ENCODE assay signal across 8 cellular contexts in genomic region chr16:81403601-81404391, GRCh38. TPM values are rescaled to one million over a fixed set of nuclear protein-coding genes. Genes with fewer than 3 reads are reported as not detected.
DNase-seq lines count a peak whose midpoint lies in the region; ATAC-seq and TF ChIP-seq lines count a peak whose summit lies in the region.

No MANE protein-coding gene starts in this region.

- H3K36me3 ChIP-seq in RWPE2 (ENCODE audit: low read depth) (no peaks in the 10 kb centered on the region), neuronal stem cell (replicated peaks in 1 of 2; ENCODE audit: control insufficient read depth in 2 of 2, insufficient read depth in 2 of 2, low read length in 2 of 2) (no peaks in the 10 kb centered on the region), stomach (no peaks in the 10 kb centered on the region)

- H3K9me3 ChIP-seq in RWPE2 (ENCODE audit: severe bottlenecking) (peaks cover 4% of the 10 kb centered on the region), neuronal stem cell (replicated peaks in 1 of 2; ENCODE audit: control insufficient read depth in 2 of 2, insufficient read depth in 1 of 2, low read depth in 1 of 2, low read length in 2 of 2) (no peaks in the 10 kb centered on the region), stomach (peaks cover 0 to 13% (median 10%) of the 10 kb centered on the region in 4 donors)

- H3K4me1 ChIP-seq in RWPE2 (ENCODE audit: insufficient read depth, poor library complexity, severe bottlenecking) (peaks cover 38% of the 10 kb centered on the region), foreskin keratinocyte (peaks cover 41% of the 10 kb centered on the region), neuronal stem cell (ENCODE audit: control insufficient read depth in 2 of 2, insufficient read depth in 1 of 2, low read depth in 1 of 2, low read length in 2 of 2) (peaks cover 3 to 4% of the 10 kb centered on the region in 2 donors), stomach (peaks cover 8 to 19% (median 12%) of the 10 kb centered on the region in 4 donors)

- H4K8ac ChIP-seq in neuronal stem cell (ENCODE audit: low read depth, low read length) = no peak overlapping the region

- H3K27me3 ChIP-seq in RWPE2 (ENCODE audit: insufficient read depth, poor library complexity, severe bottlenecking) (no peaks in the 10 kb centered on the region), foreskin keratinocyte (no peaks in the 10 kb centered on the region), neuronal stem cell (ENCODE audit: control insufficient read depth in 3 of 3, insufficient read depth in 3 of 3, low read depth in 1 of 3, low read length in 3 of 3) (peaks cover 0 to 2% (median 0%) of the 10 kb centered on the region in 3 experiments), stomach (no peaks in the 10 kb centered on the region)

- peak overlapping the region; percentile 95 for H2AK5ac ChIP-seq in neuronal stem cell (ENCODE audit: low read depth, low read length)

- H3K27ac ChIP-seq in RWPE2 (ENCODE audit: poor library complexity, severe bottlenecking) (peak overlapping the region; percentile 91), foreskin keratinocyte (peak overlapping the region; percentile 95), neuronal stem cell (replicated peaks; ENCODE audit: low read length) (no peak overlapping the region), stomach (no peak overlapping the region)

- H4K91ac ChIP-seq in neuronal stem cell (ENCODE audit: low read depth, low read length, poor library complexity) = no peak overlapping the region

- TF ChIP-seq POLR2A in stomach (IDR thresholded peaks at IDR 0.05) = no peak

- H3K18ac ChIP-seq in neuronal stem cell (ENCODE audit: low read length) = peak overlapping the region; percentile 91

- peak overlapping the region; percentile 47 for H3K4me2 ChIP-seq in neuronal stem cell (ENCODE audit: insufficient read depth, low read length, poor library complexity, severe bottlenecking)

- intact Hi-C loops in stomach (cut with DNase I; ENCODE audit: low total_unique reads) = loop anchor here (10.0 kb wide), 2 partner anchors 221 to 321 kb away; no protein-coding TSS in a partner anchor

- peak overlapping the region; percentile 81 for H3K9ac ChIP-seq in neuronal stem cell (ENCODE audit: low read depth, low read length, poor library complexity)

- no peak overlapping the region for H2BK5ac ChIP-seq in neuronal stem cell (ENCODE audit: low read length)

- no peak overlapping the region for H2BK120ac ChIP-seq in neuronal stem cell (ENCODE audit: low read depth, low read length)

- TF ChIP-seq CTCF in RWPE2 (IDR thresholded peaks at IDR 0.05; ENCODE audit: poor library complexity, severe bottlenecking) (peak; percentile 98), foreskin keratinocyte (conservative IDR thresholded peaks at IDR 0.05) (peak; percentile 97), stomach (IDR thresholded peaks at IDR 0.05) (peak in 6 of 7 experiments; percentile 36 to 97 (median 94))

- peak overlapping the region; percentile 77 for H3K23ac ChIP-seq in neuronal stem cell (ENCODE audit: low read depth, low read length, poor library complexity)

- peak overlapping the region; percentile 94 for H2BK15ac ChIP-seq in neuronal stem cell (ENCODE audit: low read length)

- peak; percentile 60 for DNase-seq in COLO829 (ENCODE audit: low spot score)
- DNase-seq in Kasumi-1 (lab: John Stamatoyannopoulos, UW) = peak; percentile 78 to 81
- peak; percentile 80 for DNase-seq in RWPE2 (ENCODE audit: low spot score)
- DNase-seq in activated T-helper 9 cell treated with anti-CD3 and anti-CD28 coated beads, Interleukin-2, amount 50 U/mL, for 16 hours (ENCODE audit: low read depth) = peak; percentile 64
- DNase-seq in foreskin keratinocyte = peak; percentile 22 to 50
- peak; percentile 81 for DNase-seq in neuronal stem cell (ENCODE audit: low spot score)
- peak; percentile 93 for DNase-seq in stomach

- ATAC-seq in GM21529 (IDR thresholded peaks at IDR 0.05; ENCODE audit: unreplicated experiment) = peak; percentile 83
- peak; percentile 37 for ATAC-seq in RWPE2 (ENCODE audit: low read depth)
- peak; percentile 17 for ATAC-seq in foreskin keratinocyte

- H3K14ac ChIP-seq in neuronal stem cell (ENCODE audit: low read length) = peak overlapping the region; percentile 92

- peak overlapping the region; percentile 93 for H2BK12ac ChIP-seq in neuronal stem cell (ENCODE audit: low read length)

- TF ChIP-seq EP300 in stomach (IDR thresholded peaks at IDR 0.05) = no peak

- no peak overlapping the region for H3K4me3 ChIP-seq in RWPE2 (ENCODE audit: severe bottlenecking)
- H3K4me3 ChIP-seq in neuronal stem cell (ENCODE audit: low read length in 2 of 2) = peak overlapping the region in 1 of 2 donors; percentile 23
- peak overlapping the region; percentile 23 to 33 (median 25) for H3K4me3 ChIP-seq in stomach

- no peaks in the 10 kb centered on the region for H3K79me1 ChIP-seq in neuronal stem cell (ENCODE audit: low read depth, low read length)

- WGBS in neuronal stem cell (ENCODE audit: extremely low coverage in 2 of 2, insufficient read length in 2 of 2, insufficient replicate concordance in 1 of 2), 2 donors = no CpG with 5 or more reads among the region's 37 CpGs
- 22 to 27% (median 25%) methylated on average over 25 to 37 of the region's 37 CpGs for WGBS in stomach, 5 donors

- no peak overlapping the region for H3K4ac ChIP-seq in neuronal stem cell (ENCODE audit: low read length)

- peak overlapping the region; percentile 88 for H2AFZ ChIP-seq in neuronal stem cell (ENCODE audit: low read length)

RNA-seq across cellular contexts. Expression of gene CMIP, which starts 40.8 kb away (rescaled TPM):
- total RNA-seq in foreskin keratinocyte (28.0 and 28.9 TPM in 2 replicates), stomach (10 to 100 TPM; 11.1 to 71.0 (median 31.9) TPM)
- polyA plus RNA-seq in foreskin keratinocyte (12.9 and 15.3 TPM in 2 replicates), stomach (10 to 100 TPM; 11.5 to 54.3 (median 30.5) TPM)
- polyA plus RNA-seq in neuronal stem cell (2013, experiment 1 of 2) = 29.4 TPM
- 31.2 TPM for polyA plus RNA-seq in neuronal stem cell (2013, experiment 2 of 2)

Comparison
In these comparisons a context has a peak if more than half of its experiments do, and no peak if none do; other contexts are left out.
1. DNase-seq: peak in every context shown above with its lines; median percentile 93 in stomach; 81 in neuronal stem cell; 80 in RWPE2; 80 in Kasumi-1; 64 in activated T-helper 9 cell treated with anti-CD3 and anti-CD28 coated beads, Interleukin-2, amount 50 U/mL, for 16 hours; 60 in COLO829; 36 in foreskin keratinocyte.
2. ATAC-seq: peak in every context shown above with its lines; median percentile 83 in GM21529; 37 in RWPE2; 17 in foreskin keratinocyte.
3. H3K27ac ChIP-seq: peak in RWPE2 (single experiment) and foreskin keratinocyte (single experiment); none in neuronal stem cell (single experiment) and stomach (0 of 5).
4. Peak in every context shown above with its lines, with median percentiles within 50 percentile points of each other: CTCF ChIP-seq.